2 cellular contexts compared by ENCODE assay signal in genomic region chr13:110371550-110372465, GRCh38.
A peak's percentile ranks its signal among the peaks of the same experiment; 100 is the strongest.
TF ChIP-seq lines count a peak whose summit lies in the region.

No MANE protein-coding gene starts in this region.

TF ChIP-seq in GM23338, 12 proteins besides CTCF, POLR2A, EP300 and RAD21 (continued from another document):
- TF ChIP-seq ZNF462 (CRISPR knock-in tag; IDR thresholded peaks at IDR 0.05) (no peak), REST (IDR thresholded peaks at IDR 0.05; ENCODE audit: unreplicated experiment) (no peak), EZH2 (IDR thresholded peaks at IDR 0.05; ENCODE audit: low read depth, unreplicated experiment) (no peak), ZNF331 (CRISPR knock-in tag; IDR thresholded peaks at IDR 0.05; ENCODE audit: low read depth) (no peak), CREB1 (CRISPR knock-in tag; IDR thresholded peaks at IDR 0.05; ENCODE audit: low read depth) (no peak), POLR2AphosphoS5 (IDR thresholded peaks at IDR 0.05; ENCODE audit: low read depth) (no peak), ZNF114 (CRISPR knock-in tag; IDR thresholded peaks at IDR 0.05) (no peak), JUNB (IDR thresholded peaks at IDR 0.05; ENCODE audit: unreplicated experiment) (no peak)
- TF ChIP-seq, protein P1, sequence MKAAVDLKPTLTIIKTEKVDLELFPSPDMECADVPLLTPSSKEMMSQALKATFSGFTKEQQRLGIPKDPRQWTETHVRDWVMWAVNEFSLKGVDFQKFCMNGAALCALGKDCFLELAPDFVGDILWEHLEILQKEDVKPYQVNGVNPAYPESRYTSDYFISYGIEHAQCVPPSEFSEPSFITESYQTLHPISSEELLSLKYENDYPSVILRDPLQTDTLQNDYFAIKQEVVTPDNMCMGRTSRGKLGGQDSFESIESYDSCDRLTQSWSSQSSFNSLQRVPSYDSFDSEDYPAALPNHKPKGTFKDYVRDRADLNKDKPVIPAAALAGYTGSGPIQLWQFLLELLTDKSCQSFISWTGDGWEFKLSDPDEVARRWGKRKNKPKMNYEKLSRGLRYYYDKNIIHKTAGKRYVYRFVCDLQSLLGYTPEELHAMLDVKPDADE (IDR thresholded peaks at IDR 0.05): no peak

TF ChIP-seq in SK-N-SH treated with all-trans-retinoic acid at 6 μM for 48 hours, 23 proteins besides CTCF, POLR2A, EP300 and RAD21 (continued from another document):
- TF ChIP-seq CREB5 (CRISPR knock-in tag; IDR thresholded peaks at IDR 0.05; ENCODE audit: low read depth): no peak
- TF ChIP-seq, protein P2, sequence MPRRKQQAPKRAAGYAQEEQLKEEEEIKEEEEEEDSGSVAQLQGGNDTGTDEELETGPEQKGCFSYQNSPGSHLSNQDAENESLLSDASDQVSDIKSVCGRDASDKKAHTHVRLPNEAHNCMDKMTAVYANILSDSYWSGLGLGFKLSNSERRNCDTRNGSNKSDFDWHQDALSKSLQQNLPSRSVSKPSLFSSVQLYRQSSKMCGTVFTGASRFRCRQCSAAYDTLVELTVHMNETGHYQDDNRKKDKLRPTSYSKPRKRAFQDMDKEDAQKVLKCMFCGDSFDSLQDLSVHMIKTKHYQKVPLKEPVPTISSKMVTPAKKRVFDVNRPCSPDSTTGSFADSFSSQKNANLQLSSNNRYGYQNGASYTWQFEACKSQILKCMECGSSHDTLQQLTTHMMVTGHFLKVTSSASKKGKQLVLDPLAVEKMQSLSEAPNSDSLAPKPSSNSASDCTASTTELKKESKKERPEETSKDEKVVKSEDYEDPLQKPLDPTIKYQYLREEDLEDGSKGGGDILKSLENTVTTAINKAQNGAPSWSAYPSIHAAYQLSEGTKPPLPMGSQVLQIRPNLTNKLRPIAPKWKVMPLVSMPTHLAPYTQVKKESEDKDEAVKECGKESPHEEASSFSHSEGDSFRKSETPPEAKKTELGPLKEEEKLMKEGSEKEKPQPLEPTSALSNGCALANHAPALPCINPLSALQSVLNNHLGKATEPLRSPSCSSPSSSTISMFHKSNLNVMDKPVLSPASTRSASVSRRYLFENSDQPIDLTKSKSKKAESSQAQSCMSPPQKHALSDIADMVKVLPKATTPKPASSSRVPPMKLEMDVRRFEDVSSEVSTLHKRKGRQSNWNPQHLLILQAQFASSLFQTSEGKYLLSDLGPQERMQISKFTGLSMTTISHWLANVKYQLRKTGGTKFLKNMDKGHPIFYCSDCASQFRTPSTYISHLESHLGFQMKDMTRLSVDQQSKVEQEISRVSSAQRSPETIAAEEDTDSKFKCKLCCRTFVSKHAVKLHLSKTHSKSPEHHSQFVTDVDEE (CRISPR knock-in tag; IDR thresholded peaks at IDR 0.05): 0 out of 2 replicates have a peak, but pooled peaks have one; percentile 28
